In the genomic region with DNA sequence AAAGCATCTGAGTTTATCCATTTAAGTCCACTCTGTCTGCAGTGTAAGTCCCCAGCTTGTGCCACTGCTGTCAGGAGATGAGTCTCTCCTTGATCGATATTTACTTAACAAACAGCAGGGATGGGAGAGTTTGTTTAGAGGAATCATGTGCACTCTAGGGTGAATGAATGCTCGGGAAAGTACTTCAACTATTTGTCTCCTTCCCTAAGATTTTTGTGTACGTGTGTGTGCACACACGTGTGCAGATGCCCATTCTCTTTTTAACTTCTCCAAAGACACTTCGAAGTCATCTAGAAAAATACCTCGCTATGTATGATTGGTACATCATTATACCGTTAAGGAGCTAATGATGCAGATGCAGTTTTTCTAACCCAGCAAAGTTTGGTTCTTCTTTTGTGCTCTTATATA, we compare ENCODE assay signal across 1 cellular context.
TF ChIP-seq lines count a peak whose summit lies in the region.

No MANE protein-coding gene starts in this region.

TF ChIP-seq in HepG2, 621 proteins besides CTCF, POLR2A, EP300 and RAD21 (continued from another document):
- TF ChIP-seq, protein P1, sequence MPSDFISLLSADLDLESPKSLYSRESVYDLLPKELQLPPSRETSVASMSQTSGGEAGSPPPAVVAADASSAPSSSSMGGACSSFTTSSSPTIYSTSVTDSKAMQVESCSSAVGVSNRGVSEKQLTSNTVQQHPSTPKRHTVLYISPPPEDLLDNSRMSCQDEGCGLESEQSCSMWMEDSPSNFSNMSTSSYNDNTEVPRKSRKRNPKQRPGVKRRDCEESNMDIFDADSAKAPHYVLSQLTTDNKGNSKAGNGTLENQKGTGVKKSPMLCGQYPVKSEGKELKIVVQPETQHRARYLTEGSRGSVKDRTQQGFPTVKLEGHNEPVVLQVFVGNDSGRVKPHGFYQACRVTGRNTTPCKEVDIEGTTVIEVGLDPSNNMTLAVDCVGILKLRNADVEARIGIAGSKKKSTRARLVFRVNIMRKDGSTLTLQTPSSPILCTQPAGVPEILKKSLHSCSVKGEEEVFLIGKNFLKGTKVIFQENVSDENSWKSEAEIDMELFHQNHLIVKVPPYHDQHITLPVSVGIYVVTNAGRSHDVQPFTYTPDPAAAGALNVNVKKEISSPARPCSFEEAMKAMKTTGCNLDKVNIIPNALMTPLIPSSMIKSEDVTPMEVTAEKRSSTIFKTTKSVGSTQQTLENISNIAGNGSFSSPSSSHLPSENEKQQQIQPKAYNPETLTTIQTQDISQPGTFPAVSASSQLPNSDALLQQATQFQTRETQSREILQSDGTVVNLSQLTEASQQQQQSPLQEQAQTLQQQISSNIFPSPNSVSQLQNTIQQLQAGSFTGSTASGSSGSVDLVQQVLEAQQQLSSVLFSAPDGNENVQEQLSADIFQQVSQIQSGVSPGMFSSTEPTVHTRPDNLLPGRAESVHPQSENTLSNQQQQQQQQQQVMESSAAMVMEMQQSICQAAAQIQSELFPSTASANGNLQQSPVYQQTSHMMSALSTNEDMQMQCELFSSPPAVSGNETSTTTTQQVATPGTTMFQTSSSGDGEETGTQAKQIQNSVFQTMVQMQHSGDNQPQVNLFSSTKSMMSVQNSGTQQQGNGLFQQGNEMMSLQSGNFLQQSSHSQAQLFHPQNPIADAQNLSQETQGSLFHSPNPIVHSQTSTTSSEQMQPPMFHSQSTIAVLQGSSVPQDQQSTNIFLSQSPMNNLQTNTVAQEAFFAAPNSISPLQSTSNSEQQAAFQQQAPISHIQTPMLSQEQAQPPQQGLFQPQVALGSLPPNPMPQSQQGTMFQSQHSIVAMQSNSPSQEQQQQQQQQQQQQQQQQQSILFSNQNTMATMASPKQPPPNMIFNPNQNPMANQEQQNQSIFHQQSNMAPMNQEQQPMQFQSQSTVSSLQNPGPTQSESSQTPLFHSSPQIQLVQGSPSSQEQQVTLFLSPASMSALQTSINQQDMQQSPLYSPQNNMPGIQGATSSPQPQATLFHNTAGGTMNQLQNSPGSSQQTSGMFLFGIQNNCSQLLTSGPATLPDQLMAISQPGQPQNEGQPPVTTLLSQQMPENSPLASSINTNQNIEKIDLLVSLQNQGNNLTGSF (CRISPR knock-in tag; IDR thresholded peaks at IDR 0.05), result no peak
- peak; percentile 53; the same call in 1 of the 2 replicates for TF ChIP-seq KDM6A (CRISPR knock-in tag; IDR thresholded peaks at IDR 0.05; ENCODE audit: low read depth)
- peak; percentile 89 for TF ChIP-seq BCL6 (CRISPR knock-in tag; IDR thresholded peaks at IDR 0.05)
- TF ChIP-seq NR2F2 (IDR thresholded peaks at IDR 0.05; ENCODE audit: borderline replicate concordance, low read depth), result peak; percentile 47; the same call in 1 of the 2 replicates
- no peak for TF ChIP-seq MAFF (IDR thresholded peaks at IDR 0.05; ENCODE audit: low read depth, low read length)
- TF ChIP-seq, protein P2, sequence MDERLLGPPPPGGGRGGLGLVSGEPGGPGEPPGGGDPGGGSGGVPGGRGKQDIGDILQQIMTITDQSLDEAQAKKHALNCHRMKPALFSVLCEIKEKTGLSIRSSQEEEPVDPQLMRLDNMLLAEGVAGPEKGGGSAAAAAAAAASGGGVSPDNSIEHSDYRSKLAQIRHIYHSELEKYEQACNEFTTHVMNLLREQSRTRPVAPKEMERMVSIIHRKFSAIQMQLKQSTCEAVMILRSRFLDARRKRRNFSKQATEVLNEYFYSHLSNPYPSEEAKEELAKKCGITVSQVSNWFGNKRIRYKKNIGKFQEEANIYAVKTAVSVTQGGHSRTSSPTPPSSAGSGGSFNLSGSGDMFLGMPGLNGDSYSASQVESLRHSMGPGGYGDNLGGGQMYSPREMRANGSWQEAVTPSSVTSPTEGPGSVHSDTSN (CRISPR knock-in tag; IDR thresholded peaks at IDR 0.05), result peak; percentile 47; the same call in 1 of the 2 replicates
- TF ChIP-seq HOXA3 (CRISPR knock-in tag; IDR thresholded peaks at IDR 0.05), result peak; percentile 52; the same call in 1 of the 2 replicates
- no peak for TF ChIP-seq ZNF766 (CRISPR knock-in tag; IDR thresholded peaks at IDR 0.05; ENCODE audit: borderline replicate concordance)
- TF ChIP-seq GZF1 (CRISPR knock-in tag; IDR thresholded peaks at IDR 0.05), result no peak
- TF ChIP-seq FOXK1 (CRISPR knock-in tag; IDR thresholded peaks at IDR 0.05; ENCODE audit: borderline replicate concordance, low read depth), result peak; percentile 72; the same call in 1 of the 2 replicates
- peak; percentile 59 for TF ChIP-seq TEAD3 (CRISPR knock-in tag; optimal IDR thresholded peaks at IDR 0.05; ENCODE audit: borderline replicate concordance)
- TF ChIP-seq KMT2A (CRISPR knock-in tag; IDR thresholded peaks at IDR 0.05), result peak; percentile 26; the same call in 1 of the 2 replicates
- TF ChIP-seq RFX1 (IDR thresholded peaks at IDR 0.05), result no peak
- no peak for TF ChIP-seq TMF1 (CRISPR knock-in tag; IDR thresholded peaks at IDR 0.05; ENCODE audit: low read depth)
